Comparison of ENCODE assay signal across 14 cellular contexts in the genomic region with DNA sequence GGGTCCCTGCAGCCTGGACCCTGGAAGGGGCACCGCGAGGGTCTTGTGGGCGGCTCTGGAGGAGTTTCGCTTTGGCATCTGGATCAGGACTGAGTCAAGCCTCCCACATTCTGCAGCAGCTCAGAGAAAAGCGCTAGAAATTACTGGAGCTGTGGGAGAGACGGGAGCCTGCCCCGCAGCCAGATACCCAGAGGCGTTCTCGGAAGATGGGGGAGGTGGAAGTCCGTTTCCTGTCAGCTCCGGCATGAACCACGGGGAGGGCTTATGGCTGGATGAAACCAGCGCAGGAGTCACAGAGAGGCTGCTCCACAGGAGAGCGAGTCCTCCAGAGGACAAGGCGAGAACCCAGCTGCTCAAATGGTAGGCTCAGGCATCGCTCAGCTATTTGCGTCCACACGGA.
"Had no signal": no experiment of that assay in that cellular context is flagged by ENCODE, and none has a peak within 500 bp of the region (broad histone marks: within the 10 kb centered on the region; RNA-seq: fewer than 3 reads in every experiment).

No MANE protein-coding gene starts in this region.

- H2AFZ ChIP-seq: neural progenitor cell had no signal

- H3K36me3 Mint-ChIP-seq: activated naive CD8-positive, alpha-beta T cell treated with anti-CD3 and anti-CD28 coated beads, Interleukin-2, amount 10 ng/mL, durations not matched to agents 7 days and 5 days; neural progenitor cell had no signal

- H3K27ac ChIP-seq: ascending aorta, foreskin keratinocyte, neural progenitor cell, suprapubic skin, upper lobe of right lung had no signal

- DNase-seq: activated CD4-positive, alpha-beta memory T cell treated with anti-CD3 and anti-CD28 coated beads, Interleukin-2, amount 10 ng/mL, durations not matched to agents 7 days and 5 days; activated CD4-positive, alpha-beta T cell treated with anti-CD3 and anti-CD28 coated beads for 36 hours; activated gamma-delta T cell; activated naive CD8-positive, alpha-beta T cell treated with anti-CD3 and anti-CD28 coated beads, Interleukin-2, amount 10 ng/mL, durations not matched to agents 7 days and 5 days; activated T-cell treated with anti-CD3 and anti-CD28 coated beads, Interleukin-2, amount 50 U/mL, for 48 hours; foreskin keratinocyte; stimulated activated CD4-positive, alpha-beta T cell treated with anti-CD3 and anti-CD28 coated beads, Interleukin-12 subunit alpha, Interleukin-12 subunit beta, amount 100 ng/mL, for 4 hours; stimulated activated naive CD8-positive, alpha-beta T cell treated with anti-CD3 and anti-CD28 coated beads, Interleukin-15, Interleukin-2, amounts not matched to agents 100 U/mL and 50 U/mL, for 24 hours; upper lobe of right lung had no signal

- H3K4me2 ChIP-seq: neural progenitor cell had no signal

- H3K27ac Mint-ChIP-seq: activated CD4-positive, alpha-beta memory T cell treated with anti-CD3 and anti-CD28 coated beads, Interleukin-2, amount 10 ng/mL, durations not matched to agents 7 days and 5 days; activated CD4-positive, alpha-beta T cell treated with anti-CD3 and anti-CD28 coated beads for 36 hours; activated naive CD8-positive, alpha-beta T cell treated with anti-CD3 and anti-CD28 coated beads, Interleukin-2, amount 10 ng/mL, durations not matched to agents 7 days and 5 days; neural progenitor cell; progenitor cell of endocrine pancreas had no signal

- H3K9me3 Mint-ChIP-seq: activated CD4-positive, alpha-beta memory T cell treated with anti-CD3 and anti-CD28 coated beads, Interleukin-2, amount 10 ng/mL, durations not matched to agents 7 days and 5 days; activated naive CD8-positive, alpha-beta T cell treated with anti-CD3 and anti-CD28 coated beads, Interleukin-2, amount 10 ng/mL, durations not matched to agents 7 days and 5 days; neural progenitor cell had no signal

- ATAC-seq: activated CD4-positive, alpha-beta T cell treated with anti-CD3 and anti-CD28 coated beads for 36 hours; foreskin keratinocyte; sciatic nerve; stimulated activated naive CD8-positive, alpha-beta T cell treated with anti-CD3 and anti-CD28 coated beads, Interleukin-15, Interleukin-2, amounts not matched to agents 100 U/mL and 50 U/mL, for 24 hours; upper lobe of right lung had no signal

- H3K27me3 Mint-ChIP-seq: activated CD4-positive, alpha-beta memory T cell treated with anti-CD3 and anti-CD28 coated beads, Interleukin-2, amount 10 ng/mL, durations not matched to agents 7 days and 5 days had no signal

- H3K27me3 ChIP-seq: ascending aorta, foreskin keratinocyte had no signal

- H3K4me3 Mint-ChIP-seq: activated CD4-positive, alpha-beta memory T cell treated with anti-CD3 and anti-CD28 coated beads, Interleukin-2, amount 10 ng/mL, durations not matched to agents 7 days and 5 days; activated CD4-positive, alpha-beta T cell treated with anti-CD3 and anti-CD28 coated beads for 36 hours; activated naive CD8-positive, alpha-beta T cell treated with anti-CD3 and anti-CD28 coated beads, Interleukin-2, amount 10 ng/mL, durations not matched to agents 7 days and 5 days; neural progenitor cell had no signal

- H3K4me1 ChIP-seq: ascending aorta, foreskin keratinocyte, suprapubic skin, upper lobe of right lung had no signal

- H3K9me3 ChIP-seq: ascending aorta, suprapubic skin, upper lobe of right lung had no signal

- H3K36me3 ChIP-seq: ascending aorta, neural progenitor cell, suprapubic skin, upper lobe of right lung had no signal

- H3K4me1 Mint-ChIP-seq: activated CD4-positive, alpha-beta memory T cell treated with anti-CD3 and anti-CD28 coated beads, Interleukin-2, amount 10 ng/mL, durations not matched to agents 7 days and 5 days; activated CD4-positive, alpha-beta T cell treated with anti-CD3 and anti-CD28 coated beads for 36 hours; activated naive CD8-positive, alpha-beta T cell treated with anti-CD3 and anti-CD28 coated beads, Interleukin-2, amount 10 ng/mL, durations not matched to agents 7 days and 5 days had no signal

- H3K4me3 ChIP-seq: ascending aorta, neural progenitor cell, suprapubic skin, upper lobe of right lung had no signal
